28 cellular contexts compared by ENCODE assay signal in the genomic region with DNA sequence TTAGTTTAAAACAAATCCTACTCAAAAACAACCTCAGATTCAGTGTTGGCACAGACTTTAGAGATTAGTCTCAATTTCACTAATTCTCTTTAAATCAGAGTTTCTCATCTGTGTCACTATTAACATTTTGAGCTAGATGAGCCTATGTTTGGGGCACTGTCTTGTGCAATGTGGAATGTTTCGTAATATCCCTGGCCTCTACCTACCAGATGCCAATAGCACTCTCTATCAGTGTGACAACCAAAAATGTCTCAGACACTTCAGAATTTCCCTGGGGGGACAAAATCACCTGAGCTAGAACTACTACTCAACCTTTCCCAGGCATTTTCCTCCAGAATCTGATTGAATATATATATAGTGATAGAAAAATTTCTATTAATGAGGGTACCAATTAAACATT.
DNase-seq lines count a peak whose midpoint lies in the region; ATAC-seq, FAIRE-seq and TF ChIP-seq lines count a peak whose summit lies in the region.
"Had no signal": no experiment of that assay in that cellular context is flagged by ENCODE, and none has a peak within 500 bp of the region (broad histone marks: within the 10 kb centered on the region; RNA-seq: fewer than 3 reads in every experiment).

No MANE protein-coding gene starts in this region.

- intact Hi-C loops in MCF 10A (cut with micrococcal nuclease) (no loop called here), breast epithelium (cut with DNase I; ENCODE audit: low total_unique reads) (no loop called here), pancreas (cut with DNase I) (no loop called here)

- no peak for TF ChIP-seq POLR2A in breast epithelium (IDR thresholded peaks at IDR 0.05)

- H3K4me3 Mint-ChIP-seq in MCF 10A (ENCODE audit: unreplicated experiment), result no peak overlapping the region
- H3K4me3 Mint-ChIP-seq in astrocyte (ENCODE audit: unreplicated experiment), result no peak overlapping the region
- H3K4me3 Mint-ChIP-seq: activated naive CD8-positive, alpha-beta T cell treated with anti-CD3 and anti-CD28 coated beads, Interleukin-2, amount 10 ng/mL, durations not matched to agents 7 days and 5 days; endodermal cell; type B pancreatic cell had no signal

- no peak for ATAC-seq in pancreas
- ATAC-seq: A549, body of pancreas, lower lobe of right lung had no signal

- H3K27ac Mint-ChIP-seq in MCF 10A (ENCODE audit: low read depth, unreplicated experiment), result peak overlapping the region; percentile 62
- H3K27ac Mint-ChIP-seq in astrocyte (ENCODE audit: unreplicated experiment), result peak overlapping the region; percentile 98
- H3K27ac Mint-ChIP-seq: activated naive CD8-positive, alpha-beta T cell treated with anti-CD3 and anti-CD28 coated beads, Interleukin-2, amount 10 ng/mL, durations not matched to agents 7 days and 5 days; activated T-helper 2 cell treated with anti-CD3 and anti-CD28 coated beads, Interferon-gamma antibody, Interleukin-2, Interleukin-4, amounts not matched to agents 10 μg/mL and 5 μg/mL and 100 μg/mL, durations not matched to agents 14 hours and 24 hours and 36 hours; endodermal cell; type B pancreatic cell had no signal

- peak overlapping the region; percentile 54 for H3K4me2 ChIP-seq in astrocyte (ENCODE audit: low read length)
- H3K4me2 ChIP-seq in smooth muscle cell, result peak overlapping the region; percentile 79
- H3K4me2 ChIP-seq in hepatocyte, result no peak overlapping the region
- H3K4me2 ChIP-seq: A549, BLaER1 had no signal

- 88% methylated on average over 1 of the region's 1 CpG for WGBS in smooth muscle cell (ENCODE audit: low lambda C conversion rate)
- 82% methylated on average over 1 of the region's 1 CpG for WGBS in hepatocyte (ENCODE audit: low lambda C conversion rate, missing lambda C conversion rate)
- 93 to 94% methylated on average over 1 of the region's 1 CpG for WGBS in pancreas, 2 donors

- H3K4me1 ChIP-seq in breast epithelium (no peaks in the 10 kb centered on the region), astrocyte (ENCODE audit: insufficient read depth, low read length) (peaks cover 37% of the 10 kb centered on the region), smooth muscle cell (ENCODE audit: low read depth) (peaks cover 22% of the 10 kb centered on the region), hepatocyte (ENCODE audit: insufficient read depth) (no peaks in the 10 kb centered on the region), pancreas (no peaks in the 10 kb centered on the region)
- H3K4me1 ChIP-seq: A549, body of pancreas, Caco-2, lower lobe of right lung had no signal

- H3K9me3 Mint-ChIP-seq in MCF 10A (ENCODE audit: unreplicated experiment) (no peaks in the 10 kb centered on the region), astrocyte (ENCODE audit: unreplicated experiment) (no peaks in the 10 kb centered on the region)
- H3K9me3 Mint-ChIP-seq: activated naive CD8-positive, alpha-beta T cell treated with anti-CD3 and anti-CD28 coated beads, Interleukin-2, amount 10 ng/mL, durations not matched to agents 7 days and 5 days; activated T-helper 2 cell treated with anti-CD3 and anti-CD28 coated beads, Interferon-gamma antibody, Interleukin-2, Interleukin-4, amounts not matched to agents 10 μg/mL and 5 μg/mL and 100 μg/mL, durations not matched to agents 14 hours and 24 hours and 36 hours; endodermal cell; type B pancreatic cell had no signal

- H3F3A ChIP-seq in smooth muscle cell (ENCODE audit: low read depth), result peaks cover 14% of the 10 kb centered on the region

- H3K79me2 ChIP-seq in astrocyte (ENCODE audit: insufficient read depth, low read length) (no peaks in the 10 kb centered on the region), smooth muscle cell (ENCODE audit: low read depth) (no peaks in the 10 kb centered on the region), hepatocyte (no peaks in the 10 kb centered on the region)

- TF ChIP-seq CTCF in MCF 10A (IDR thresholded peaks at IDR 0.05; ENCODE audit: unreplicated experiment), result no peak
- TF ChIP-seq CTCF in breast epithelium (IDR thresholded peaks at IDR 0.05), result no peak
- no peak for TF ChIP-seq CTCF in astrocyte (IDR thresholded peaks at IDR 0.05; ENCODE audit: insufficient read depth, low read depth, low read length)
- TF ChIP-seq CTCF in foreskin fibroblast (IDR thresholded peaks at IDR 0.05; ENCODE audit: low read depth, low read length), result no peak
- TF ChIP-seq CTCF in smooth muscle cell (IDR thresholded peaks at IDR 0.05; ENCODE audit: borderline replicate concordance, insufficient read depth, poor library complexity, severe bottlenecking), result no peak
- no peak for TF ChIP-seq CTCF in hepatocyte (IDR thresholded peaks at IDR 0.05; ENCODE audit: poor library complexity)
- no peak for TF ChIP-seq CTCF in pancreas (IDR thresholded peaks at IDR 0.05)

- FAIRE-seq in astrocyte (lab: Jason Lieb, UNC) (no peak), pancreas (lab: Jason Lieb, UNC) (no peak)
- FAIRE-seq: A549, colon, islet of Langerhans had no signal

- CTCF ChIA-PET in MCF 10A (lab: Yijun Ruan, JAX), result interaction anchor here (0.6 kb wide), 1 partner anchor 1144 kb away, joined by 3 read pairs; no protein-coding TSS in a partner anchor

- POLR2A ChIA-PET in MCF 10A (lab: Yijun Ruan, JAX), result no interaction called here

- no TSS peak for BruUV-seq in MCF 10A (replicated peaks; lab: Mats Ljungman, UMichigan)

- no peaks in the 10 kb centered on the region for H3K36me3 ChIP-seq in breast epithelium
- H3K36me3 ChIP-seq in astrocyte (ENCODE audit: insufficient read depth, low read length), result no peaks in the 10 kb centered on the region
- H3K36me3 ChIP-seq in smooth muscle cell (ENCODE audit: low read depth), result no peaks in the 10 kb centered on the region
- no peaks in the 10 kb centered on the region for H3K36me3 ChIP-seq in hepatocyte (replicated peaks; ENCODE audit: insufficient read depth, low read depth)
- no peaks in the 10 kb centered on the region for H3K36me3 ChIP-seq in pancreas
- H3K36me3 ChIP-seq: BLaER1, lower lobe of right lung, WERI-Rb-1 had no signal

- H3K9ac ChIP-seq in astrocyte (ENCODE audit: low read length) (peak overlapping the region; percentile 76), smooth muscle cell (ENCODE audit: low read depth) (peak overlapping the region; percentile 96)
- H3K9ac ChIP-seq: BLaER1 had no signal

- H4K20me1 ChIP-seq in astrocyte (ENCODE audit: insufficient read depth, low read length) (no peaks in the 10 kb centered on the region), smooth muscle cell (ENCODE audit: low read depth) (no peaks in the 10 kb centered on the region), hepatocyte (ENCODE audit: insufficient read depth, poor library complexity, severe bottlenecking) (no peaks in the 10 kb centered on the region)
- H4K20me1 ChIP-seq: BLaER1 had no signal

- H3K4me3 ChIP-seq in breast epithelium (no peak overlapping the region), astrocyte (ENCODE audit: insufficient read depth, low read depth, low read length) (no peak overlapping the region), foreskin fibroblast (ENCODE audit: low read depth in 1 of 2, low read length in 2 of 2) (no peak overlapping the region), smooth muscle cell (no peak overlapping the region), hepatocyte (no peak overlapping the region), pancreas (no peak overlapping the region)
- H3K4me3 ChIP-seq: A549, BLaER1, body of pancreas, lower lobe of right lung had no signal

- H3K27me3 Mint-ChIP-seq in MCF 10A (ENCODE audit: insufficient read depth, unreplicated experiment) (no peaks in the 10 kb centered on the region), astrocyte (ENCODE audit: low read depth, unreplicated experiment) (no peaks in the 10 kb centered on the region)
- H3K27me3 Mint-ChIP-seq: activated naive CD8-positive, alpha-beta T cell treated with anti-CD3 and anti-CD28 coated beads, Interleukin-2, amount 10 ng/mL, durations not matched to agents 7 days and 5 days; type B pancreatic cell had no signal

- H3K9me2 ChIP-seq in hepatocyte (replicated peaks; ENCODE audit: insufficient read depth), result no peaks in the 10 kb centered on the region

- no peaks in the 10 kb centered on the region for H3K9me3 ChIP-seq in breast epithelium
- no peaks in the 10 kb centered on the region for H3K9me3 ChIP-seq in astrocyte (ENCODE audit: insufficient read depth, low read depth, low read length)
- no peaks in the 10 kb centered on the region for H3K9me3 ChIP-seq in smooth muscle cell (replicated peaks; ENCODE audit: low read depth)
- no peaks in the 10 kb centered on the region for H3K9me3 ChIP-seq in hepatocyte (ENCODE audit: low read depth)
- no peaks in the 10 kb centered on the region for H3K9me3 ChIP-seq in pancreas
- H3K9me3 ChIP-seq: A549, BLaER1, body of pancreas, Caco-2, lower lobe of right lung had no signal

- no peaks in the 10 kb centered on the region for H3K36me3 Mint-ChIP-seq in MCF 10A (ENCODE audit: insufficient read depth, unreplicated experiment)
- H3K36me3 Mint-ChIP-seq in astrocyte (ENCODE audit: low read depth, unreplicated experiment), result no peaks in the 10 kb centered on the region
- H3K36me3 Mint-ChIP-seq: activated naive CD8-positive, alpha-beta T cell treated with anti-CD3 and anti-CD28 coated beads, Interleukin-2, amount 10 ng/mL, durations not matched to agents 7 days and 5 days; type B pancreatic cell had no signal

- H2AFZ ChIP-seq in astrocyte (ENCODE audit: low read depth, low read length) (no peak overlapping the region), smooth muscle cell (ENCODE audit: low read depth) (no peak overlapping the region), hepatocyte (no peak overlapping the region)

- H3K27ac ChIP-seq in breast epithelium (no peak overlapping the region), astrocyte (ENCODE audit: low read depth, low read length) (peak overlapping the region; percentile 99), smooth muscle cell (ENCODE audit: low read depth) (peak overlapping the region; percentile 99), hepatocyte (no peak overlapping the region), pancreas (no peak overlapping the region)
- H3K27ac ChIP-seq: A549, BLaER1, body of pancreas, lower lobe of right lung, WERI-Rb-1 had no signal

- H3K4me1 Mint-ChIP-seq in MCF 10A (ENCODE audit: insufficient read depth, unreplicated experiment) (peaks cover 25% of the 10 kb centered on the region), astrocyte (ENCODE audit: low read depth, unreplicated experiment) (peaks cover 38% of the 10 kb centered on the region)

- H3K27me3 ChIP-seq in breast epithelium (no peaks in the 10 kb centered on the region), astrocyte (ENCODE audit: insufficient read depth, low read length) (no peaks in the 10 kb centered on the region), smooth muscle cell (ENCODE audit: low read depth) (no peaks in the 10 kb centered on the region), hepatocyte (no peaks in the 10 kb centered on the region), pancreas (no peaks in the 10 kb centered on the region)
- H3K27me3 ChIP-seq: BLaER1, body of pancreas had no signal

- peak; percentile 27 for DNase-seq in MCF 10A (ENCODE audit: unreplicated experiment)
- DNase-seq in breast epithelium (ENCODE audit: low spot score in 2 of 2), result no peak
- DNase-seq in astrocyte (ENCODE audit: low read depth), result no peak
- DNase-seq in foreskin fibroblast, result peak; percentile 38 to 52
- no peak for DNase-seq in smooth muscle cell (lab: John Stamatoyannopoulos, UW; ENCODE audit: unreplicated experiment)
- no peak for DNase-seq in hepatocyte (ENCODE audit: low spot score)
- no peak for DNase-seq in SHP77 treated with DMSO at 0.1 percent for 48 hours (lab: John Stamatoyannopoulos, UW)
- DNase-seq in pancreas, result no peak
- DNase-seq: activated naive CD8-positive, alpha-beta T cell treated with anti-CD3 and anti-CD28 coated beads, Interleukin-2, amount 10 ng/mL, durations not matched to agents 7 days and 5 days; body of pancreas; Caco-2; endodermal cell; hippocampal formation; Karpas-422; lower lobe of right lung; NCI-H1105 treated with DMSO at 0.1 percent for 48 hours; NCI-H2081 treated with DMSO at 0.1 percent for 48 hours; NCI-H446; nucleus accumbens; stimulated activated CD4-positive, alpha-beta T cell treated with anti-CD3 and anti-CD28 coated beads, Interleukin-15, amount 100 ng/mL, for 24 hours; stimulated activated CD8-positive, alpha-beta memory T cell treated with anti-CD3 and anti-CD28 coated beads, Interleukin-4, amount 100 ng/mL, for 48 hours; WERI-Rb-1 had no signal

Comparison
In these comparisons a context has a peak if more than half of its experiments do, and no peak if none do; other contexts are left out.
1. DNase-seq: peak in MCF 10A (single experiment) and foreskin fibroblast (2 of 2); none in breast epithelium (0 of 2), astrocyte (single experiment), smooth muscle cell (single experiment), hepatocyte (single experiment), SHP77 treated with DMSO at 0.1 percent for 48 hours (single experiment) and pancreas (0 of 6).
2. H3K27ac ChIP-seq: peak in astrocyte (single experiment) and smooth muscle cell (single experiment); none in breast epithelium (0 of 2), hepatocyte (single experiment) and pancreas (0 of 4).